1 cellular context compared by ENCODE assay signal in the genomic region with DNA sequence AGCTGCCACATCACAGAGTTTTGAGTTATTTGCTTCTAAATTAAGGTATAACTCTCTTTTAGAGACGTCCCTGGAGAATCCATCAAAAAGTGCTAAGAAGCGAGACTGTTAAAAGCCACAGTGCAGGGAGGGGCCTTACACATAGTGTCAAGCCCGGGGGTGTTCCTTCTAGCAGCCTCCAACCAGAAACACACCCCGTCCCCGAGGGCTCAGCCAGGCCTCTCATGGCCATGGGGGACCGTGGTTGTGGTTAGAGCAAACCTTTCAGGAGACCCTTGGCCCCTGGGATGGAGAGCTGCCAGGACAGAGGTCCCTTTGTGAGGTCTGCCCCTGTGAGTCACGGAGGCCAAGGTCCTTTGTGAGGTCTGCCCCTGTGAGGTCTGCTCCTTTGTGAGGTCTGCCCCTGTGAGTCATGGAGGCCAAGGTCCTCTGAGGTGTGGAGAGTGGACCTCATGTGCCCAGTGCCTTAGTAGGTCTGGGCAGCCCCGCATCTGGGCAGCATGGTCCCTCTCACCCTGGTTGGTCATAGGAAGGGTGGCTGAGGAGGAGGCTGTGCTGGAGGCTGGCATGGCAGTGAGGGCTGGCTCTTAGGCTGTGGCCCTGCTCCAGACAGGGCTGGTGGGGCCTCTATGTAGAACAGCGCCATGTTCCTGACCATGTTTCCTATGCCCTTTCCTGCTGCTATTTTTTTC.
TF ChIP-seq lines count a peak whose summit lies in the region.

No MANE protein-coding gene starts in this region.

TF ChIP-seq in GM12878, 131 proteins besides CTCF, POLR2A, EP300 and RAD21:
- TF ChIP-seq MYB (IDR thresholded peaks at IDR 0.05; ENCODE audit: borderline replicate concordance, low read depth, low read length) (no peak), NR2F1 (conservative IDR thresholded peaks at IDR 0.05) (0 out of 2 replicates have a peak, but pooled peaks have one; percentile 25)
